Comparison of ENCODE assay signal across 9 cellular contexts in the genomic region with DNA sequence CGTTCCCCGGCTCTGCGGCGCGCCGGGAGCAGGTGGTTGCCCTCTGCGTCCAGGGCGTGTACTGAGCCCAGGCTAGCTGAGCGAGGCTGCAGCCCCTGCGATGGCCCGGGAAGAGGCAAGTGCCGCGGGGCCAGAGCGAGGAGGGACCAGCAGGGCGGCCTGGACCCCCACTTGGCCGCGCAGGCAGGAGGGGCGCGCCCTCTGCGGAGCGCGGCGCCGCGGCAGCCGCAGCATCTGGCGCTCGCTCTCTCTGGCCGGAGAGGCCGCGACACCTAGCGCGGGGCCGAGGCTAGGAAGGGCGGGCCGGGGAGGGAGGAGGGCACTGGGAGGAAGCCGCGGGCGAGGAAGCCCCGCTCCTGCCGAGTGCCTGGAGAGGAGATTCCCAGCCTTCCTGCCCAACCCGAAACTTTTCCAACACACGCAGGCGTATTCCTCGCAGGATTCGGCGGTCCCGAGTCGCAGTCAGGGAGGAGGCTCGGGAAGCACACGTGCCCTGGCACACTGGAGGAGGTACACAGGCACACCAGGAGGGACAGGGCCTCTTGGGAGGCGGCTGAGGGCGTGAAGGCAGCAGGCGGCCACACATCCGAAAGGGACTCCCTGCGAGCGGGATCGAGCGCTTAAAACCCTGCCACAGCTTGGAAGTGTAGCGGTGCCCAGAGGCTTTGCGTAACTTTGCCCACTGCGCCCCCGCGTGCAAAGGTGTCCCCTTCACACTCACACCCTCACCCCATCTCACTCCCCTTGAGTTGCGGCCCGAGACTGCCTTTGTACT. TPM values are rescaled to one million over a fixed set of nuclear protein-coding genes. Genes with fewer than 3 reads are reported as not detected.
A peak's percentile ranks its signal among the peaks of the same experiment; 100 is the strongest.
DNase-seq lines count a peak whose midpoint lies in the region; FAIRE-seq and TF ChIP-seq lines count a peak whose summit lies in the region.
"Had no signal": no experiment of that assay in that cellular context is flagged by ENCODE, and none has a peak within 500 bp of the region (broad histone marks: within the 10 kb centered on the region; RNA-seq: fewer than 3 reads in every experiment).

No MANE protein-coding gene starts in this region.

- H3K27ac ChIP-seq in WERI-Rb-1, result no peak overlapping the region
- no peak overlapping the region for H3K27ac ChIP-seq in subcutaneous abdominal adipose tissue (ENCODE audit: low read depth, low read length)
- H3K27ac ChIP-seq: 22Rv1 had no signal

- peaks cover 0 to 46% (median 36%) of the 10 kb centered on the region in 5 donors for H3K4me1 ChIP-seq in subcutaneous abdominal adipose tissue (ENCODE audit: control insufficient read depth in 5 of 5, insufficient read depth in 5 of 5, low read length in 5 of 5)

- H3K9me3 ChIP-seq in WERI-Rb-1 (ENCODE audit: severe bottlenecking), result peaks cover 4% of the 10 kb centered on the region
- H3K9me3 ChIP-seq in subcutaneous abdominal adipose tissue (ENCODE audit: control insufficient read depth in 5 of 5, low read length in 5 of 5), result no peaks in the 10 kb centered on the region

- H3K36me3 ChIP-seq in WERI-Rb-1 (no peaks in the 10 kb centered on the region), subcutaneous abdominal adipose tissue (ENCODE audit: control insufficient read depth in 5 of 5, insufficient read depth in 5 of 5, low read length in 5 of 5) (no peaks in the 10 kb centered on the region)

- H3K27me3 ChIP-seq in WERI-Rb-1 (ENCODE audit: insufficient read depth, low read depth, severe bottlenecking) (peaks cover 86% of the 10 kb centered on the region), subcutaneous abdominal adipose tissue (ENCODE audit: control insufficient read depth in 5 of 5, insufficient read depth in 4 of 5, low read length in 5 of 5) (peaks cover 61 to 82% (median 75%) of the 10 kb centered on the region in 5 donors)

- TF ChIP-seq POLR2A in H54 (IDR thresholded peaks at IDR 0.05; ENCODE audit: low read depth, low read length) (no peak), lower leg skin (IDR thresholded peaks at IDR 0.05) (no peak)

- peak overlapping the region; percentile 48 for H3K4me3 ChIP-seq in WERI-Rb-1 (ENCODE audit: low read depth, low read length)
- H3K4me3 ChIP-seq in subcutaneous abdominal adipose tissue (ENCODE audit: low read depth in 1 of 5, low read length in 5 of 5), result peak overlapping the region in 4 of 5 donors; percentile 30 to 56 (median 48)
- no peak overlapping the region for H3K4me3 ChIP-seq in lower leg skin (ENCODE audit: low read depth, poor library complexity, severe bottlenecking)

- TF ChIP-seq CTCF in WERI-Rb-1 (IDR thresholded peaks at IDR 0.05; ENCODE audit: low read depth, low read length) (peak; percentile 20; the same call in 1 of the 2 replicates), lower leg skin (IDR thresholded peaks at IDR 0.05) (no peak)

- FAIRE-seq in H54 (lab: Jason Lieb, UNC), result no peak

- DNase-seq in NCI-H1417 (lab: John Stamatoyannopoulos, UW), result peak; percentile 31 to 90 (median 86)
- DNase-seq in NCI-H1417 treated with DMSO at 0.1 percent for 48 hours (lab: John Stamatoyannopoulos, UW), result no peak
- peak; percentile 55 for DNase-seq in WERI-Rb-1
- peak; percentile 64 for DNase-seq in iPS-NIHi11 (ENCODE audit: low spot score)
- DNase-seq in activated gamma-delta T cell treated with Interleukin-2 at 50 U/mL for 16 hours, result no peak
- DNase-seq in H54 (ENCODE audit: insufficient read length, low spot score), result no peak
- no peak for DNase-seq in lower leg skin (ENCODE audit: low spot score in 2 of 2)

- 5 to 11% methylated on average over 30 of the region's 66 CpGs for WGBS in lower leg skin, 2 donors

- H3K9ac ChIP-seq in subcutaneous abdominal adipose tissue (ENCODE audit: low read length in 5 of 5), result no peak overlapping the region

- intact Hi-C loops in lower leg skin (cut with DNase I; ENCODE audit: low total_unique reads), result no loop called here

RNA-seq across cellular contexts. Expression of gene PROX1, which starts 4.8 kb away (rescaled TPM):
- 1 to 10 TPM in 3 of 4 donors, under 1 TPM in 1; 0.74 to 4.2 (median 1.9) TPM for total RNA-seq in lower leg skin

Comparison
In these comparisons a context has a peak if more than half of its experiments do, and no peak if none do; other contexts are left out.
1. DNase-seq: peak in NCI-H1417 (3 of 3), WERI-Rb-1 (single experiment) and iPS-NIHi11 (single experiment); none in NCI-H1417 treated with DMSO at 0.1 percent for 48 hours (single experiment), activated gamma-delta T cell treated with Interleukin-2 at 50 U/mL for 16 hours (single experiment), H54 (single experiment) and lower leg skin (0 of 2).